Comparison of ENCODE assay signal across 7 cellular contexts in genomic region chr10:87248815-87249353, GRCh38.
DNase-seq lines count a peak whose midpoint lies in the region; ATAC-seq and TF ChIP-seq lines count a peak whose summit lies in the region.
"Not testable (repeated sequence)": the region's sequence is repeated elsewhere in the genome, so short reads cannot be mapped to it uniquely, and the experiment has no call there.

No MANE protein-coding gene starts in this region.

- H3K27me3 Mint-ChIP-seq in activated naive CD8-positive, alpha-beta T cell treated with anti-CD3 and anti-CD28 coated beads, Interleukin-2, amount 50 U/mL, for 24 hours = not testable (repeated sequence)

- H3K27ac ChIP-seq in epithelial cell of prostate = not testable (repeated sequence)

- H3K4me3 Mint-ChIP-seq in activated naive CD8-positive, alpha-beta T cell treated with anti-CD3 and anti-CD28 coated beads, Interleukin-2, amount 50 U/mL, for 24 hours = not testable (repeated sequence)

- DNase-seq in EL = peak; percentile 23
- peak; percentile 42 for DNase-seq in LNCaP clone FGC (ENCODE audit: low read depth)
- DNase-seq in NCI-H748 (lab: John Stamatoyannopoulos, UW; ENCODE audit: unreplicated experiment) = peak; percentile 1
- not testable (repeated sequence) for DNase-seq in activated naive CD8-positive, alpha-beta T cell treated with anti-CD3 and anti-CD28 coated beads, Interleukin-2, amount 50 U/mL, for 24 hours
- DNase-seq in epithelial cell of prostate (ENCODE audit: low read depth, low spot score) = peak; percentile 24
- peak; percentile 9 for DNase-seq in kidney tubule cell (ENCODE audit: low spot score)
- DNase-seq in retinal pigment epithelial cell (ENCODE audit: low read depth) = peak; percentile 0

- not testable (repeated sequence) for H3K4me1 Mint-ChIP-seq in activated naive CD8-positive, alpha-beta T cell treated with anti-CD3 and anti-CD28 coated beads, Interleukin-2, amount 50 U/mL, for 24 hours

- not testable (repeated sequence) for TF ChIP-seq CTCF in LNCaP clone FGC (IDR thresholded peaks at IDR 0.05; ENCODE audit: control insufficient read depth, extremely low read depth, insufficient read depth); retinal pigment epithelial cell (conservative IDR thresholded peaks at IDR 0.05; ENCODE audit: low read depth, low read length)

- not testable (repeated sequence) for H3K36me3 Mint-ChIP-seq in activated naive CD8-positive, alpha-beta T cell treated with anti-CD3 and anti-CD28 coated beads, Interleukin-2, amount 50 U/mL, for 24 hours (ENCODE audit: low read depth)

- ATAC-seq in activated naive CD8-positive, alpha-beta T cell treated with anti-CD3 and anti-CD28 coated beads, Interleukin-2, amount 50 U/mL, for 24 hours = peak; percentile 15

- H3K27ac Mint-ChIP-seq in activated naive CD8-positive, alpha-beta T cell treated with anti-CD3 and anti-CD28 coated beads, Interleukin-2, amount 50 U/mL, for 24 hours = not testable (repeated sequence)

- H3K9me3 Mint-ChIP-seq in activated naive CD8-positive, alpha-beta T cell treated with anti-CD3 and anti-CD28 coated beads, Interleukin-2, amount 50 U/mL, for 24 hours = not testable (repeated sequence)

- not testable (repeated sequence) for H3K4me3 ChIP-seq in LNCaP clone FGC (ENCODE audit: low read depth, low read length); retinal pigment epithelial cell (ENCODE audit: low read length)
